ENCODE assay signal across 22 cellular contexts in genomic region chr2:46796031-46796430, GRCh38.
"Had no signal": no experiment of that assay in that cellular context is flagged by ENCODE, and none has a peak within 500 bp of the region (broad histone marks: within the 10 kb centered on the region; RNA-seq: fewer than 3 reads in every experiment).

No MANE protein-coding gene starts in this region.

- H3K27ac ChIP-seq: HL-60, SJSA1, SK-N-MC had no signal

- H3K4me3 ChIP-seq: SJSA1, SK-N-MC had no signal

- H3K9me3 ChIP-seq: SJSA1 had no signal

- H3K27me3 ChIP-seq: SJSA1 had no signal

- H3K36me3 ChIP-seq: SJSA1 had no signal

- DNase-seq: KBM-7, MM.1S, MV-4-11, NCI-H1048, NCI-H1105, NCI-H1417, NCI-H1436 treated with DMSO at 0.1 percent for 48 hours, NCI-H1694, NCI-H187 treated with DMSO at 0.1 percent for 48 hours, NCI-H2029 treated with DMSO at 0.1 percent for 48 hours, NCI-H226, NCI-H446, NCI-H510A, NCI-H524 treated with DMSO at 0.1 percent for 48 hours, NCI-H69, NCI-H774, Right ventricle myocardium superior, SIG-M5, SW 1271 had no signal
